ENCODE assay signal across 27 cellular contexts in genomic region chr2:78115291-78115690, GRCh38.
"Had no signal": no experiment of that assay in that cellular context is flagged by ENCODE, and none has a peak within 500 bp of the region (broad histone marks: within the 10 kb centered on the region; RNA-seq: fewer than 3 reads in every experiment).

No MANE protein-coding gene starts in this region.

- H3K27ac ChIP-seq: left lung, lower lobe of right lung, neutrophil, ovary, right atrium auricular region, skin epidermis, stomach, suprapubic skin, thoracic aorta, tibial artery, uterus had no signal

- H3K4me1 ChIP-seq: left lung, lower lobe of right lung, right atrium auricular region, stomach, suprapubic skin, tibial artery, uterus had no signal

- H3K27me3 ChIP-seq: left lung, neutrophil, ovary, right atrium auricular region, stomach, suprapubic skin, tibial artery, uterus had no signal

- ATAC-seq: left colon; left lung; lower lobe of right lung; naive thymus-derived CD8-positive, alpha-beta T cell; sciatic nerve; stimulated activated naive B cell treated with anti-CD40 and anti-IgM and Interleukin-4, amounts not matched to agents 10 μg/mL and 1 μg/mL and 100 μg/mL, for 72 hours; stimulated activated naive CD8-positive, alpha-beta T cell treated with anti-CD3 and anti-CD28 coated beads, Interleukin-15, Interleukin-2, amounts not matched to agents 100 U/mL and 50 U/mL, for 24 hours had no signal

- DNase-seq: hypothalamus; immature natural killer cell; kidney; left colon; left lung; lower lobe of right lung; mammary epithelial cell; mesenchymal stem cell; naive thymus-derived CD8-positive, alpha-beta T cell; occipital lobe; ovary; stimulated activated CD4-positive, alpha-beta T cell treated with anti-CD3 and anti-CD28 coated beads, Interleukin-12 subunit alpha, Interleukin-12 subunit beta, amount 100 ng/mL, for 4 hours; stimulated activated CD4-positive, alpha-beta T cell treated with anti-CD3 and anti-CD28 coated beads, Interleukin-15, amount 100 ng/mL, for 24 hours; stimulated activated CD4-positive, alpha-beta T cell treated with anti-CD3 and anti-CD28 coated beads, Interleukin-2, amount 100 ng/mL, for 24 hours; stimulated activated CD4-positive, alpha-beta T cell treated with anti-CD3 and anti-CD28 coated beads, Interleukin-4, amount 100 ng/mL, for 1 hour; stimulated activated naive B cell treated with anti-CD40 and anti-IgM and Interleukin-4, amounts not matched to agents 10 μg/mL and 1 μg/mL and 100 μg/mL, for 72 hours; stimulated activated naive CD8-positive, alpha-beta T cell treated with anti-CD3 and anti-CD28 coated beads, Interleukin-15, Interleukin-2, amounts not matched to agents 100 U/mL and 50 U/mL, for 24 hours; stomach; tibial artery; trophoblast cell; uterus had no signal

- H3K9me3 ChIP-seq: left lung, lower lobe of right lung, neutrophil, ovary, right atrium auricular region, suprapubic skin, thoracic aorta, tibial artery, uterus had no signal

- H3K36me3 ChIP-seq: left lung, lower lobe of right lung, neutrophil, ovary, right atrium auricular region, stomach, suprapubic skin, thoracic aorta, tibial artery, uterus had no signal

- H3K4me3 ChIP-seq: left lung, lower lobe of right lung, ovary, right atrium auricular region, skin epidermis, stomach, suprapubic skin, thoracic aorta, tibial artery, uterus had no signal
